Comparison of ENCODE assay signal across 20 cellular contexts in the genomic region with DNA sequence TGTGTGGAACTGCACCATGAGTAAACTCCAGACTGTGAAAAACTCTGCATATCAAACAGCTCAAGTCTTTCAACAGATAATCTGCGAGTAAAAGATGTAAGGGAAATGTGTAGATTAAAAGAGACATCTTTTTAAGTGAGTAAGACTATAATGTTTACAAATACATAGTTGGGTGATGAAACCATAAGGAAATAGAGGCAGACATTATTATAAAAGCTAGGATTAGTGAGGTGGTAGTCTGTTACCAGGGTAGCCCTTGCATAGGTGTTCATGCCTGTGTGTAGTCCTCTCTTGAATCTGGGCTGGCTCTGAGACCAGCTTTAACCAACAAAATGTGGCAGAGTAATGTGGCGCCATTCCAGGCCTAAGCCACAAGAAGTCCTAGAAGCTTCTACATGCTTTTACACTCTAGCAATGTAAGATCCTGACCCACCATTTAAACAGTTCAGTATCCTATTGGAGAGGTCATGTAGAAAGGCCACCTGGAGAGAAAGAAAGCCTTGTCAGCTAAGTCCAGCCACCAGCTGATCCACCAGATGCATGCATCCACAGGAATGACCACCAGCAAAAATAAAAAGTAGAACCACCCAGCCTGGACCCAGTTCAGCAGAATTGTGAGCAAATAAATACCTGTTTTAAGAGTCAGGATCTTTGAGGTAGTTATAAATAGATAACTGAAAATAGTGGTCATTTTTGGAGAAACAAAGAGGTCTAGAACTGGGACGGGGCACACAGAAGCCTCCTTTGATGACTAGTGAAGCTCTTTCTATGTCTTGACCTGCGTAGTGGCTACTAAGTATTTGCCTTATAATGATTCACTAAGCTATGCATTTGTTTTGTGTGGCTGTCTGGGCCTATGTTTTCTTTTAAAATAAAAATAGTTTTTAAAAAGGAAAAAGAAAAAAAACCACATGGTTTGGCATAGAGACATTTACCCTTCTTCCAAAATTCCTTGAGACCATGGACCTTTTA. TPM values are rescaled to one million over a fixed set of nuclear protein-coding genes. Genes with fewer than 3 reads are reported as not detected.
DNase-seq lines count a peak whose midpoint lies in the region; ATAC-seq, FAIRE-seq and TF ChIP-seq lines count a peak whose summit lies in the region.
"Had no signal": no experiment of that assay in that cellular context is flagged by ENCODE, and none has a peak within 500 bp of the region (broad histone marks: within the 10 kb centered on the region; RNA-seq: fewer than 3 reads in every experiment).

No MANE protein-coding gene starts in this region.

- no peak overlapping the region for H3K27ac Mint-ChIP-seq in activated CD4-positive, alpha-beta T cell treated with anti-CD3 and anti-CD28 coated beads, Interleukin-2, amount 10 ng/mL, durations not matched to agents 24 days and 14 days
- no peak overlapping the region for H3K27ac Mint-ChIP-seq in activated CD4-positive, alpha-beta T cell treated with anti-CD3 and anti-CD28 coated beads, Interleukin-2, amount 10 ng/mL, durations not matched to agents 7 days and 5 days
- peak overlapping the region; percentile 90 for H3K27ac Mint-ChIP-seq in chondrocyte (ENCODE audit: unreplicated experiment)
- H3K27ac Mint-ChIP-seq: activated CD8-positive, alpha-beta memory T cell treated with anti-CD3 and anti-CD28 coated beads, Interleukin-2, amount 10 ng/mL, durations not matched to agents 7 days and 5 days; CD14-positive monocyte had no signal

- H3K4me1 ChIP-seq in psoas muscle: peaks cover 20% of the 10 kb centered on the region
- H3K4me1 ChIP-seq: parathyroid adenoma had no signal

- no peak for ATAC-seq in psoas muscle
- ATAC-seq: activated CD8-positive, alpha-beta memory T cell treated with anti-CD3 and anti-CD28 coated beads, Interleukin-2, amount 10 ng/mL, durations not matched to agents 7 days and 5 days had no signal

- peak; percentile 48 for DNase-seq in activated CD4-positive, alpha-beta T cell treated with anti-CD3 and anti-CD28 coated beads, Interleukin-2, amount 10 ng/mL, durations not matched to agents 24 days and 14 days
- no peak for DNase-seq in activated CD4-positive, alpha-beta T cell treated with anti-CD3 and anti-CD28 coated beads, Interleukin-2, amount 10 ng/mL, durations not matched to agents 7 days and 5 days
- DNase-seq in MG63: peak; percentile 39
- DNase-seq in chondrocyte (ENCODE audit: low spot score): no peak
- no peak for DNase-seq in psoas muscle
- DNase-seq in GM12891 (ENCODE audit: insufficient read length, low spot score): no peak
- no peak for DNase-seq in SHP77 treated with DMSO at 0.1 percent for 48 hours (lab: John Stamatoyannopoulos, UW)
- no peak for DNase-seq in NCI-H2171 (lab: John Stamatoyannopoulos, UW)
- DNase-seq: 8988T; activated CD8-positive, alpha-beta memory T cell treated with anti-CD3 and anti-CD28 coated beads, Interleukin-2, amount 10 ng/mL, durations not matched to agents 7 days and 5 days; activated naive CD4-positive, alpha-beta T cell treated with Interleukin-2 at 50 U/mL for 16 hours; caudate nucleus; Kasumi-1; NCI-H1694 treated with DMSO at 0.1 percent for 48 hours; stimulated activated CD4-positive, alpha-beta T cell treated with anti-CD3 and anti-CD28 coated beads, Interleukin-12 subunit alpha, Interleukin-12 subunit beta, amount 100 ng/mL, for 4 hours; SW 1271 had no signal

- FAIRE-seq in GM12891 (lab: Jason Lieb, UNC): no peak

- CTCF ChIA-PET in activated CD4-positive, alpha-beta T cell treated with anti-CD3 and anti-CD28 coated beads, Interleukin-2, amount 10 ng/mL, durations not matched to agents 7 days and 5 days (lab: Charles Lee): no interaction called here

- peaks cover 22% of the 10 kb centered on the region for H3K36me3 Mint-ChIP-seq in activated CD4-positive, alpha-beta T cell treated with anti-CD3 and anti-CD28 coated beads, Interleukin-2, amount 10 ng/mL, durations not matched to agents 24 days and 14 days (ENCODE audit: low read depth)
- peaks cover 39% of the 10 kb centered on the region for H3K36me3 Mint-ChIP-seq in activated CD4-positive, alpha-beta T cell treated with anti-CD3 and anti-CD28 coated beads, Interleukin-2, amount 10 ng/mL, durations not matched to agents 7 days and 5 days (ENCODE audit: low read depth)
- peaks cover 9% of the 10 kb centered on the region for H3K36me3 Mint-ChIP-seq in chondrocyte (ENCODE audit: low read depth)

- H3K9me3 ChIP-seq in MG63 (no peaks in the 10 kb centered on the region), psoas muscle (no peaks in the 10 kb centered on the region)

- TF ChIP-seq POLR2A in GM12891 (IDR thresholded peaks at IDR 0.05; ENCODE audit: low read depth, low read length): no peak

- peaks cover 6% of the 10 kb centered on the region for H3K27me3 Mint-ChIP-seq in activated CD4-positive, alpha-beta T cell treated with anti-CD3 and anti-CD28 coated beads, Interleukin-2, amount 10 ng/mL, durations not matched to agents 24 days and 14 days
- no peaks in the 10 kb centered on the region for H3K27me3 Mint-ChIP-seq in activated CD4-positive, alpha-beta T cell treated with anti-CD3 and anti-CD28 coated beads, Interleukin-2, amount 10 ng/mL, durations not matched to agents 7 days and 5 days
- H3K27me3 Mint-ChIP-seq in chondrocyte (ENCODE audit: low read depth): no peaks in the 10 kb centered on the region
- H3K27me3 Mint-ChIP-seq: activated CD8-positive, alpha-beta memory T cell treated with anti-CD3 and anti-CD28 coated beads, Interleukin-2, amount 10 ng/mL, durations not matched to agents 7 days and 5 days had no signal

- TF ChIP-seq CTCF in chondrocyte (IDR thresholded peaks at IDR 0.05) (no peak), psoas muscle (IDR thresholded peaks at IDR 0.05) (no peak)

- no peaks in the 10 kb centered on the region for H3K27me3 ChIP-seq in MG63
- H3K27me3 ChIP-seq in psoas muscle (ENCODE audit: insufficient read depth in 3 of 3, low read length in 2 of 3): no peaks in the 10 kb centered on the region

- H3K4me1 Mint-ChIP-seq in activated CD4-positive, alpha-beta T cell treated with anti-CD3 and anti-CD28 coated beads, Interleukin-2, amount 10 ng/mL, durations not matched to agents 24 days and 14 days: peaks cover 28% of the 10 kb centered on the region
- peaks cover 39% of the 10 kb centered on the region for H3K4me1 Mint-ChIP-seq in activated CD4-positive, alpha-beta T cell treated with anti-CD3 and anti-CD28 coated beads, Interleukin-2, amount 10 ng/mL, durations not matched to agents 7 days and 5 days
- H3K4me1 Mint-ChIP-seq in chondrocyte (ENCODE audit: low read depth): peaks cover 40% of the 10 kb centered on the region

- H3K4me3 Mint-ChIP-seq in activated CD4-positive, alpha-beta T cell treated with anti-CD3 and anti-CD28 coated beads, Interleukin-2, amount 10 ng/mL, durations not matched to agents 24 days and 14 days: no peak overlapping the region
- H3K4me3 Mint-ChIP-seq in activated CD4-positive, alpha-beta T cell treated with anti-CD3 and anti-CD28 coated beads, Interleukin-2, amount 10 ng/mL, durations not matched to agents 7 days and 5 days: no peak overlapping the region
- H3K4me3 Mint-ChIP-seq in chondrocyte (ENCODE audit: unreplicated experiment): no peak overlapping the region
- H3K4me3 Mint-ChIP-seq: activated CD8-positive, alpha-beta memory T cell treated with anti-CD3 and anti-CD28 coated beads, Interleukin-2, amount 10 ng/mL, durations not matched to agents 7 days and 5 days; CD14-positive monocyte had no signal

- no peaks in the 10 kb centered on the region for H3K9me3 Mint-ChIP-seq in activated CD4-positive, alpha-beta T cell treated with anti-CD3 and anti-CD28 coated beads, Interleukin-2, amount 10 ng/mL, durations not matched to agents 24 days and 14 days
- peaks cover 3% of the 10 kb centered on the region for H3K9me3 Mint-ChIP-seq in activated CD4-positive, alpha-beta T cell treated with anti-CD3 and anti-CD28 coated beads, Interleukin-2, amount 10 ng/mL, durations not matched to agents 7 days and 5 days
- no peaks in the 10 kb centered on the region for H3K9me3 Mint-ChIP-seq in chondrocyte (ENCODE audit: low read depth)

- H3K4me3 ChIP-seq in MG63 (no peak overlapping the region), psoas muscle (no peak overlapping the region)

- peak overlapping the region; percentile 46 for H3K27ac ChIP-seq in psoas muscle
- H3K27ac ChIP-seq: parathyroid adenoma, VCaP had no signal

- WGBS in psoas muscle, 3 donors: 71 to 80% (median 73%) methylated on average over 4 of the region's 4 CpGs

- POLR2A ChIA-PET in activated CD4-positive, alpha-beta T cell treated with anti-CD3 and anti-CD28 coated beads, Interleukin-2, amount 10 ng/mL, durations not matched to agents 7 days and 5 days (lab: Charles Lee): no interaction called here

- intact Hi-C loops in activated CD4-positive, alpha-beta T cell treated with anti-CD3 and anti-CD28 coated beads, Interleukin-2, amount 10 ng/mL, durations not matched to agents 24 days and 14 days (cut with micrococcal nuclease): no loop called here
- intact Hi-C loops in psoas muscle (cut with DNase I): no loop called here

- H3K36me3 ChIP-seq in MG63: no peaks in the 10 kb centered on the region; the same call in 1 of the 2 replicates
- H3K36me3 ChIP-seq in psoas muscle (ENCODE audit: insufficient read depth in 1 of 2, low read depth in 1 of 2): peaks cover 0 to 19% of the 10 kb centered on the region in 2 donors

TF ChIP-seq in GM12891, 5 proteins besides CTCF, POLR2A, EP300 and RAD21:
- no peak for TF ChIP-seq SPI1 (IDR thresholded peaks at IDR 0.05; ENCODE audit: low read depth, low read length)
- no peak for TF ChIP-seq PAX5 (IDR thresholded peaks at IDR 0.05; ENCODE audit: insufficient read depth, low read length, severe bottlenecking)
- no peak for TF ChIP-seq POU2F2 (IDR thresholded peaks at IDR 0.05; ENCODE audit: low read depth, low read length)
- TF ChIP-seq TAF1 (IDR thresholded peaks at IDR 0.05; ENCODE audit: low read depth, low read length): no peak
- no peak for TF ChIP-seq POLR2AphosphoS5 (IDR thresholded peaks at IDR 0.05; ENCODE audit: low read depth, low read length)
TF ChIP-seq in GM12891: peak in this region for 0.

RNA-seq across cellular contexts. Expression of a gene that starts 8.1 kb away (rescaled TPM):
- 17.1 TPM in 2 replicates for total RNA-seq in activated CD4-positive, alpha-beta T cell treated with anti-CD3 and anti-CD28 coated beads, Interleukin-2, amount 10 ng/mL, durations not matched to agents 24 days and 14 days
- 10 to 100 TPM; 57.6 to 60.9 TPM for total RNA-seq in activated CD4-positive, alpha-beta T cell treated with anti-CD3 and anti-CD28 coated beads, Interleukin-2, amount 10 ng/mL, durations not matched to agents 7 days and 5 days
- 11.0 and 12.8 TPM in 2 replicates for total RNA-seq in MG63 (2014; rRNA removed; shearing (Covaris generic); ENCODE audit: low replicate concordance)
- total RNA-seq in chondrocyte (22.6 to 101 TPM (median 98.7 TPM) in 3 replicates), psoas muscle (100 to 1,000 TPM in 2 of 4 donors, 10 to 100 TPM in 2; 50.6 to 112 (median 98.0) TPM)
- polyA plus RNA-seq in psoas muscle: 10 to 100 TPM in 2 of 3 donors, 1 to 10 TPM in 1; 9.0 to 25.0 (median 10.7) TPM
- 17.5 TPM for polyA plus RNA-seq in GM12891 (2012; ENCODE audit: low read depth, missing spikeins)
- total RNA-seq: OCI-LY7 had no signal

Comparison
In these comparisons a context has a peak if more than half of its experiments do, and no peak if none do; other contexts are left out.
1. DNase-seq: peak in activated CD4-positive, alpha-beta T cell treated with anti-CD3 and anti-CD28 coated beads, Interleukin-2, amount 10 ng/mL, durations not matched to agents 24 days and 14 days (single experiment) and MG63 (single experiment); none in activated CD4-positive, alpha-beta T cell treated with anti-CD3 and anti-CD28 coated beads, Interleukin-2, amount 10 ng/mL, durations not matched to agents 7 days and 5 days (single experiment), chondrocyte (single experiment), psoas muscle (0 of 2), GM12891 (single experiment), SHP77 treated with DMSO at 0.1 percent for 48 hours (single experiment) and NCI-H2171 (single experiment).